In the genomic region with DNA sequence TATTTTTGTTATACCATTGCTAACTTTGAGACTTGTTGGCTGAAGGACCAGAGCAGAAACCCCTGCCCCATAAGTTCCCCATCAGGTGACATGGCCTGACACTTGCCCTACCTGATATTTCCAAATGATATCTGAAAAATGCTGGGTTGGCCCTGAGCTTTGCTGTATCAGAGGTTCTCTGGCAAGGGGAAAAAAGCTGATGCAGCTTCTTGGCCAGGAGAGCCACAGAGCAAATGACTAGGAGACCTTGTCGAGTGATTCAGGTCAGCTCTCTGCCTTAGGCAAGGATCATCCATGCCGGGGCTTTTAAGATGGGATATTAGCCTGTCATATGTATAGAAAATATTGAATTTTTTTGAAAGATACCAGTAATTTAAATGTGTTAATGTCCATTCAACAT, we compare ENCODE assay signal across 30 cellular contexts.
"Had no signal": no experiment of that assay in that cellular context is flagged by ENCODE, and none has a peak within 500 bp of the region (broad histone marks: within the 10 kb centered on the region; RNA-seq: fewer than 3 reads in every experiment).

No MANE protein-coding gene starts in this region.

- H3K4me3 ChIP-seq: coronary artery, esophagus muscularis mucosa, gastroesophageal sphincter, heart left ventricle, hepatocyte, left lung, ovary, psoas muscle, sigmoid colon, stomach, thoracic aorta, tibial nerve, upper lobe of left lung had no signal

- H3K27me3 ChIP-seq: esophagus muscularis mucosa, foreskin keratinocyte, gastroesophageal sphincter, heart left ventricle, hepatocyte, left lung, ovary, sigmoid colon, stomach, tibial nerve, upper lobe of left lung had no signal

- H2AFZ ChIP-seq: hepatocyte had no signal

- H3K36me3 ChIP-seq: esophagus muscularis mucosa, gastroesophageal sphincter, heart left ventricle, left lung, ovary, sigmoid colon, stomach, thoracic aorta, tibial nerve, upper lobe of left lung had no signal

- H3K27ac ChIP-seq: coronary artery, esophagus muscularis mucosa, foreskin keratinocyte, gastroesophageal sphincter, heart left ventricle, hepatocyte, left lung, ovary, psoas muscle, sigmoid colon, stomach, thoracic aorta, upper lobe of left lung had no signal

- H3K4me2 ChIP-seq: hepatocyte had no signal

- DNase-seq: dermis blood vessel endothelial cell; effector memory CD4-positive, alpha-beta T cell; foreskin keratinocyte; heart left ventricle; kidney; left lung; mesendoderm; midbrain; naive thymus-derived CD8-positive, alpha-beta T cell; nephron progenitor cell; occipital lobe; ovary; posterior cingulate gyrus; psoas muscle; right cardiac atrium; sigmoid colon; stimulated activated CD4-positive, alpha-beta T cell treated with anti-CD3 and anti-CD28 coated beads, Interleukin-2, amount 100 ng/mL, for 24 hours; stimulated activated CD4-positive, alpha-beta T cell treated with anti-CD3 and anti-CD28 coated beads, Interleukin-4, amount 100 ng/mL, for 24 hours; stimulated activated naive CD4-positive, alpha-beta T cell treated with Interleukin-2 at 50 U/mL for 16 hours; stomach; upper lobe of left lung had no signal

- ATAC-seq: foreskin keratinocyte; gastroesophageal sphincter; heart left ventricle; left lung; naive thymus-derived CD8-positive, alpha-beta T cell; psoas muscle; right cardiac atrium; stimulated activated effector memory CD8-positive, alpha-beta T cell treated with anti-CD3 and anti-CD28 coated beads, Interleukin-12 subunit alpha, Interleukin-12 subunit beta, amount 100 ng/mL, for 72 hours had no signal

- H3K9me3 ChIP-seq: esophagus muscularis mucosa, gastroesophageal sphincter, heart left ventricle, left lung, ovary, psoas muscle, sigmoid colon, stomach, thoracic aorta, tibial nerve, upper lobe of left lung had no signal

- FAIRE-seq: endothelial cell of umbilical vein, kidney, urothelium cell line had no signal
